ENCODE assay signal across 1 cellular context in the genomic region with DNA sequence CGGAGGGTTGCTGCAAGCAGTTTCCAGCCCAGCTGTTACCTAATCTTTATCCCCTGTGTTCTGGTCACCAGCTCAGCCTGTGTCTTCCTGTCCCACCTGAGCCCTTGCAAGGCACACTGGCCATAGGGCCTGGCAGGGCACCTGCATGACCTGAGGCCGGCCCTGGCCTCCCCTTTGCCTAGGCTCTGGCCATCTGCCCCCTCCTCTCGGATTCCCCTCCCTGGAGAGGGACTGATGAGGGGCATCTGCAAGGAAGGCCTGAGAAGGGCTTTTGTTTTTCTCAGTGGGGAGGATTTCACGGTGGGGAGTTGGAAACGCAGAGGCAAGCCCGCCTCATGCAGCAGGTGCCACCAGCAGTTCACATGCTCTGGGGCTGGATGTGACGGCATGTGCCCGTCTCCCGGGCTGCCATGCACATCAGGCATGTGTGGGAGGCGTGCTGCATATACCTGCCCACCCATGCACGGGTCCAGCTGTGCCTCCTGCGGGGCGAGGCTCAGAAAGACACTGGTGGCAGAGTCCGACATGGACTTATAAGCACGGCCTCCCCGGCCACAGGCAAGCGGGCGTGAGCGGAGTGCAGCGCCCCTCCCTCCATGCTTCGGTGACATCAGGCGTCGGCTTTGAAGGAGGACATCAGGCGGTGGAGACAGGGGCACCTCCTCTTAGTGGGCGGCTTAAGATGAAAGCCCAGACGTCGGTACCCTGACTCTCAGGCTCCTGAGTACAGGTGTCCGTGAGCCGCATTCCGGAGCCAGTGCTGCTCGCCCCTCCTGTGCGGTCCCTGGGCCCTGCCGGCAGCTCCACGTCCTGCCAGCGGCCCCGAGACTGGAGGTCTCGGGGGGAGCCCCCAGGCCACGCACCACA.
TF ChIP-seq lines count a peak whose summit lies in the region.

No MANE protein-coding gene starts in this region.

TF ChIP-seq in GM12878, 131 proteins besides CTCF, POLR2A, EP300 and RAD21:
- TF ChIP-seq, protein P1, sequence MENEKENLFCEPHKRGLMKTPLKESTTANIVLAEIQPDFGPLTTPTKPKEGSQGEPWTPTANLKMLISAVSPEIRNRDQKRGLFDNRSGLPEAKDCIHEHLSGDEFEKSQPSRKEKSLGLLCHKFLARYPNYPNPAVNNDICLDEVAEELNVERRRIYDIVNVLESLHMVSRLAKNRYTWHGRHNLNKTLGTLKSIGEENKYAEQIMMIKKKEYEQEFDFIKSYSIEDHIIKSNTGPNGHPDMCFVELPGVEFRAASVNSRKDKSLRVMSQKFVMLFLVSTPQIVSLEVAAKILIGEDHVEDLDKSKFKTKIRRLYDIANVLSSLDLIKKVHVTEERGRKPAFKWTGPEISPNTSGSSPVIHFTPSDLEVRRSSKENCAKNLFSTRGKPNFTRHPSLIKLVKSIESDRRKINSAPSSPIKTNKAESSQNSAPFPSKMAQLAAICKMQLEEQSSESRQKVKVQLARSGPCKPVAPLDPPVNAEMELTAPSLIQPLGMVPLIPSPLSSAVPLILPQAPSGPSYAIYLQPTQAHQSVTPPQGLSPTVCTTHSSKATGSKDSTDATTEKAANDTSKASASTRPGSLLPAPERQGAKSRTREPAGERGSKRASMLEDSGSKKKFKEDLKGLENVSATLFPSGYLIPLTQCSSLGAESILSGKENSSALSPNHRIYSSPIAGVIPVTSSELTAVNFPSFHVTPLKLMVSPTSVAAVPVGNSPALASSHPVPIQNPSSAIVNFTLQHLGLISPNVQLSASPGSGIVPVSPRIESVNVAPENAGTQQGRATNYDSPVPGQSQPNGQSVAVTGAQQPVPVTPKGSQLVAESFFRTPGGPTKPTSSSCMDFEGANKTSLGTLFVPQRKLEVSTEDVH (IDR thresholded peaks at IDR 0.05; ENCODE audit: low read depth, partially characterized antibody) = no peak
- TF ChIP-seq, protein P2, sequence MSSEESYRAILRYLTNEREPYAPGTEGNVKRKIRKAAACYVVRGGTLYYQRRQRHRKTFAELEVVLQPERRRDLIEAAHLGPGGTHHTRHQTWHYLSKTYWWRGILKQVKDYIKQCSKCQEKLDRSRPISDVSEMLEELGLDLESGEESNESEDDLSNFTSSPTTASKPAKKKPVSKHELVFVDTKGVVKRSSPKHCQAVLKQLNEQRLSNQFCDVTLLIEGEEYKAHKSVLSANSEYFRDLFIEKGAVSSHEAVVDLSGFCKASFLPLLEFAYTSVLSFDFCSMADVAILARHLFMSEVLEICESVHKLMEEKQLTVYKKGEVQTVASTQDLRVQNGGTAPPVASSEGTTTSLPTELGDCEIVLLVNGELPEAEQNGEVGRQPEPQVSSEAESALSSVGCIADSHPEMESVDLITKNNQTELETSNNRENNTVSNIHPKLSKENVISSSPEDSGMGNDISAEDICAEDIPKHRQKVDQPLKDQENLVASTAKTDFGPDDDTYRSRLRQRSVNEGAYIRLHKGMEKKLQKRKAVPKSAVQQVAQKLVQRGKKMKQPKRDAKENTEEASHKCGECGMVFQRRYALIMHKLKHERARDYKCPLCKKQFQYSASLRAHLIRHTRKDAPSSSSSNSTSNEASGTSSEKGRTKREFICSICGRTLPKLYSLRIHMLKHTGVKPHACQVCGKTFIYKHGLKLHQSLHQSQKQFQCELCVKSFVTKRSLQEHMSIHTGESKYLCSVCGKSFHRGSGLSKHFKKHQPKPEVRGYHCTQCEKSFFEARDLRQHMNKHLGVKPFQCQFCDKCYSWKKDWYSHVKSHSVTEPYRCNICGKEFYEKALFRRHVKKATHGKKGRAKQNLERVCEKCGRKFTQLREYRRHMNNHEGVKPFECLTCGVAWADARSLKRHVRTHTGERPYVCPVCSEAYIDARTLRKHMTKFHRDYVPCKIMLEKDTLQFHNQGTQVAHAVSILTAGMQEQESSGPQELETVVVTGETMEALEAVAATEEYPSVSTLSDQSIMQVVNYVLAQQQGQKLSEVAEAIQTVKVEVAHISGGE (CRISPR knock-in tag; IDR thresholded peaks at IDR 0.05) = no peak
